22 cellular contexts compared by ENCODE assay signal in the genomic region with DNA sequence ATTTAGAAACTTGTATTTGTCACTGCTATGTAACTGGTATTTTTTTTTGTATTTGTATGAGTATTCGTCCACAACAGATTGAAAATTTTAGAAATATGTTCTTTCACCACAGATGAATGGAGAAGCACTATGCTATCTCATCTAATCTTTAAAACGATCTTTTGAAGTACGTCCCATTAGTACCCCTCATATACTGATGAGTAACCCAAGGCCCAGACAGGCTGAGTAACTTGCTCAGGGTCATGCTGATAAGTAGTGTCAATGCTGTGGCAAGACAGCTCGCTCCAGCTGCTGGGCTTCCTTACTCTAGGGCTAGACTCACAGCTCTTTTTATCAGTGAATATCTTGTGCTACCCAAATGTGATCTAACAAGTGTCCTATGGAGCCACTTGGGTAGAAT.
DNase-seq lines count a peak whose midpoint lies in the region; ATAC-seq and TF ChIP-seq lines count a peak whose summit lies in the region.
"Had no signal": no experiment of that assay in that cellular context is flagged by ENCODE, and none has a peak within 500 bp of the region (broad histone marks: within the 10 kb centered on the region; RNA-seq: fewer than 3 reads in every experiment).

No MANE protein-coding gene starts in this region.

- no peak for TF ChIP-seq CTCF in nephron progenitor cell (IDR thresholded peaks at IDR 0.05)

- no peaks in the 10 kb centered on the region for H3K4me1 Mint-ChIP-seq in nephron progenitor cell
- no peaks in the 10 kb centered on the region for H3K4me1 Mint-ChIP-seq in stimulated activated naive CD8-positive, alpha-beta T cell treated with anti-CD3 and anti-CD28 coated beads, Interleukin-15, amount 100 ng/mL, for 72 hours
- H3K4me1 Mint-ChIP-seq: B cell, CD14-positive monocyte had no signal

- peaks cover 20% of the 10 kb centered on the region for H3K9me3 Mint-ChIP-seq in nephron progenitor cell
- H3K9me3 Mint-ChIP-seq in stimulated activated naive CD8-positive, alpha-beta T cell treated with anti-CD3 and anti-CD28 coated beads, Interleukin-15, amount 100 ng/mL, for 72 hours, result peaks cover 6 to 8% of the 10 kb centered on the region in 2 donors

- H3K27ac Mint-ChIP-seq in nephron progenitor cell, result peak overlapping the region; percentile 54
- H3K27ac Mint-ChIP-seq in stimulated activated naive CD8-positive, alpha-beta T cell treated with anti-CD3 and anti-CD28 coated beads, Interleukin-15, amount 100 ng/mL, for 72 hours, result peak overlapping the region in 1 of 2 donors; percentile 65
- H3K27ac Mint-ChIP-seq: B cell had no signal

- peaks cover 12% of the 10 kb centered on the region for H3K36me3 Mint-ChIP-seq in nephron progenitor cell (ENCODE audit: low read depth)
- H3K36me3 Mint-ChIP-seq: CD14-positive monocyte had no signal

- H3K27me3 Mint-ChIP-seq in nephron progenitor cell (ENCODE audit: low read depth, poor library complexity), result peaks cover 7% of the 10 kb centered on the region
- H3K27me3 Mint-ChIP-seq in stimulated activated naive CD8-positive, alpha-beta T cell treated with anti-CD3 and anti-CD28 coated beads, Interleukin-15, amount 100 ng/mL, for 72 hours, result no peaks in the 10 kb centered on the region

- DNase-seq in EL (peak; percentile 23), RKO (ENCODE audit: low spot score) (peak; percentile 4), amniotic epithelial cell (ENCODE audit: low read depth) (peak; percentile 32), nephron progenitor cell (no peak), NAMALWA (ENCODE audit: low spot score) (no peak), CD1c-positive myeloid dendritic cell (ENCODE audit: extremely low spot score) (no peak)
- DNase-seq in stimulated activated naive CD8-positive, alpha-beta T cell treated with anti-CD3 and anti-CD28 coated beads, Interleukin-15, amount 100 ng/mL, for 72 hours, result no peak
- DNase-seq: 8988T; H7; KBM-7; NCI-H1105 treated with DMSO at 0.1 percent for 48 hours; NCI-H2081; NCI-H2171; NCI-H345; NCI-H524; NCI-H774; NK-92 treated with Interleukin-12 subunit alpha and Interleukin-12 subunit beta, amount 100 ng/mL, for 24 hours; SJCRH30 had no signal

- H3K4me3 Mint-ChIP-seq in nephron progenitor cell, result no peak overlapping the region
- no peak overlapping the region for H3K4me3 Mint-ChIP-seq in stimulated activated naive CD8-positive, alpha-beta T cell treated with anti-CD3 and anti-CD28 coated beads, Interleukin-15, amount 100 ng/mL, for 72 hours
- H3K4me3 Mint-ChIP-seq: B cell, CD14-positive monocyte had no signal

- ATAC-seq in HG02973 (IDR thresholded peaks at IDR 0.05; ENCODE audit: unreplicated experiment), result no peak
- ATAC-seq in stimulated activated naive CD8-positive, alpha-beta T cell treated with anti-CD3 and anti-CD28 coated beads, Interleukin-15, amount 100 ng/mL, for 72 hours, result no peak
- ATAC-seq: Panc1 had no signal

Comparison
In these comparisons a context has a peak if more than half of its experiments do, and no peak if none do; other contexts are left out.
1. DNase-seq: peak in EL (single experiment), RKO (single experiment) and amniotic epithelial cell (single experiment); none in nephron progenitor cell (single experiment), stimulated activated naive CD8-positive, alpha-beta T cell treated with anti-CD3 and anti-CD28 coated beads, Interleukin-15, amount 100 ng/mL, for 72 hours (0 of 2), NAMALWA (single experiment) and CD1c-positive myeloid dendritic cell (single experiment).